1 cellular context compared by ENCODE assay signal in genomic region chr11:2778630-2779498, GRCh38.
TF ChIP-seq lines count a peak whose summit lies in the region.

No MANE protein-coding gene starts in this region.

TF ChIP-seq in K562, 482 proteins besides CTCF, POLR2A, EP300 and RAD21 (continued from another document and continues in another):
- TF ChIP-seq BRCA1 (IDR thresholded peaks at IDR 0.05) (no peak), BRCA1 (CRISPR knock-in tag; IDR thresholded peaks at IDR 0.05) (no peak), FOXA3 (CRISPR knock-in tag; conservative IDR thresholded peaks at IDR 0.05 in 1 of 2, IDR thresholded peaks at IDR 0.05 in 1 of 2) (no peak), MAFF (IDR thresholded peaks at IDR 0.05; ENCODE audit: low read length) (no peak), ZNF668 (CRISPR knock-in tag; IDR thresholded peaks at IDR 0.05) (no peak), SMC3 (conservative IDR thresholded peaks at IDR 0.05; ENCODE audit: insufficient read depth, low read depth, low read length) (no peak), JUNB (CRISPR knock-in tag; conservative IDR thresholded peaks at IDR 0.05) (no peak), E2F5 (CRISPR knock-in tag; IDR thresholded peaks at IDR 0.05) (no peak), E2F3 (CRISPR knock-in tag; IDR thresholded peaks at IDR 0.05) (no peak), PTRF (tag; IDR thresholded peaks at IDR 0.05) (no peak), ZNF778 (CRISPR knock-in tag; IDR thresholded peaks at IDR 0.05) (no peak), SRF (CRISPR knock-in tag; IDR thresholded peaks at IDR 0.05) (0 out of 4 replicates have a peak, but pooled peaks of 1 of the 2 experiments have one; percentile 21), NFATC3 (IDR thresholded peaks at IDR 0.05) (no peak), POLR3G (IDR thresholded peaks at IDR 0.05; ENCODE audit: extremely low read depth, insufficient read length, insufficient replicate concordance) (no peak), E2F6 (IDR thresholded peaks at IDR 0.05; ENCODE audit: borderline replicate concordance in 1 of 2, extremely low read depth in 1 of 2, insufficient read depth in 1 of 2, insufficient read length in 1 of 2, low read depth in 1 of 2, low read length in 1 of 2, poor library complexity in 1 of 2, severe bottlenecking in 1 of 2) (peak in 1 of 2 experiments; percentile 47), ARNT (IDR thresholded peaks at IDR 0.05) (no peak), NELFE (IDR thresholded peaks at IDR 0.05; ENCODE audit: insufficient read depth, insufficient read length) (no peak), TFE3 (CRISPR knock-in tag; IDR thresholded peaks at IDR 0.05) (no peak), PURB (CRISPR knock-in tag; IDR thresholded peaks at IDR 0.05; ENCODE audit: low read depth) (no peak), PHF8 (IDR thresholded peaks at IDR 0.05; ENCODE audit: borderline replicate concordance, low read length) (peak; percentile 33; the same call in 1 of the 2 replicates), SIRT6 (IDR thresholded peaks at IDR 0.05; ENCODE audit: low read depth, low read length) (no peak), ILK (tag; IDR thresholded peaks at IDR 0.05; ENCODE audit: borderline replicate concordance, low read depth) (no peak), LCOR (CRISPR knock-in tag; IDR thresholded peaks at IDR 0.05) (no peak), POLR2AphosphoS2 (IDR thresholded peaks at IDR 0.05; ENCODE audit: low read length) (no peak), FOXJ2 (tag; IDR thresholded peaks at IDR 0.05) (peak; percentile 81; the same call in 1 of the 2 replicates), TAL1 (IDR thresholded peaks at IDR 0.05) (peak; percentile 85), ZNF699 (CRISPR knock-in tag; IDR thresholded peaks at IDR 0.05; ENCODE audit: insufficient replicate concordance) (no peak), ZNF165 (CRISPR knock-in tag; IDR thresholded peaks at IDR 0.05; ENCODE audit: borderline replicate concordance) (peak; percentile 79; the same call in 1 of the 2 replicates), FOXO4 (CRISPR knock-in tag; IDR thresholded peaks at IDR 0.05) (no peak), SRSF9 (IDR thresholded peaks at IDR 0.05; ENCODE audit: borderline replicate concordance, low read depth, low read length) (no peak), KLF16 (IDR thresholded peaks at IDR 0.05) (peak; percentile 91), HEY1 (CRISPR knock-in tag; IDR thresholded peaks at IDR 0.05; ENCODE audit: borderline replicate concordance) (no peak), KAT7 (CRISPR knock-in tag; IDR thresholded peaks at IDR 0.05; ENCODE audit: borderline replicate concordance) (no peak), U2AF2 (optimal IDR thresholded peaks at IDR 0.05; ENCODE audit: low read depth, low read length) (no peak), ZNF444 (CRISPR knock-in tag; IDR thresholded peaks at IDR 0.05) (no peak), TEAD2 (tag; IDR thresholded peaks at IDR 0.05) (no peak), ZNF124 (CRISPR knock-in tag; IDR thresholded peaks at IDR 0.05) (no peak), ZBTB26 (CRISPR knock-in tag; IDR thresholded peaks at IDR 0.05) (no peak), ZFP91 (CRISPR knock-in tag; IDR thresholded peaks at IDR 0.05) (no peak), ETV1 (tag; conservative IDR thresholded peaks at IDR 0.05; ENCODE audit: low read depth) (no peak), MAZ (CRISPR knock-in tag; conservative IDR thresholded peaks at IDR 0.05 in 1 of 2, IDR thresholded peaks at IDR 0.05 in 1 of 2) (peak; percentile 97 to 98), SRSF7 (optimal IDR thresholded peaks at IDR 0.05; ENCODE audit: low read depth, low read length) (no peak), DMBX1 (CRISPR knock-in tag; IDR thresholded peaks at IDR 0.05; ENCODE audit: borderline replicate concordance) (no peak), ESRRB (CRISPR knock-in tag; IDR thresholded peaks at IDR 0.05; ENCODE audit: borderline replicate concordance) (no peak), ZNF696 (CRISPR knock-in tag; conservative IDR thresholded peaks at IDR 0.05) (no peak), RUNX1 (IDR thresholded peaks at IDR 0.05; ENCODE audit: low read depth) (peak; percentile 75; the same call in 1 of the 2 replicates), SETDB1 (IDR thresholded peaks at IDR 0.05; ENCODE audit: low read length) (no peak), SREBF2 (CRISPR knock-in tag; IDR thresholded peaks at IDR 0.05) (0 out of 2 replicates have a peak, but pooled peaks have one; percentile 2), RBM17 (IDR thresholded peaks at IDR 0.05; ENCODE audit: borderline replicate concordance, low read depth, low read length) (no peak)
- TF ChIP-seq, protein P1, sequence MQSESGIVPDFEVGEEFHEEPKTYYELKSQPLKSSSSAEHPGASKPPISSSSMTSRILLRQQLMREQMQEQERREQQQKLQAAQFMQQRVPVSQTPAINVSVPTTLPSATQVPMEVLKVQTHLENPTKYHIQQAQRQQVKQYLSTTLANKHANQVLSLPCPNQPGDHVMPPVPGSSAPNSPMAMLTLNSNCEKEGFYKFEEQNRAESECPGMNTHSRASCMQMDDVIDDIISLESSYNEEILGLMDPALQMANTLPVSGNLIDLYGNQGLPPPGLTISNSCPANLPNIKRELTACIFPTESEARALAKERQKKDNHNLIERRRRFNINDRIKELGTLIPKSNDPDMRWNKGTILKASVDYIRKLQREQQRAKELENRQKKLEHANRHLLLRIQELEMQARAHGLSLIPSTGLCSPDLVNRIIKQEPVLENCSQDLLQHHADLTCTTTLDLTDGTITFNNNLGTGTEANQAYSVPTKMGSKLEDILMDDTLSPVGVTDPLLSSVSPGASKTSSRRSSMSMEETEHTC (IDR thresholded peaks at IDR 0.05), result peak; percentile 10; the same call in 1 of the 2 replicates
- TF ChIP-seq, protein P2, sequence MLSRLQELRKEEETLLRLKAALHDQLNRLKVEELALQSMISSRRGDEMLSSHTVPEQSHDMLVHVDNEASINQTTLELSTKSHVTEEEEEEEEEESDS (CRISPR knock-in tag; IDR thresholded peaks at IDR 0.05), result no peak
- TF ChIP-seq, protein P3, sequence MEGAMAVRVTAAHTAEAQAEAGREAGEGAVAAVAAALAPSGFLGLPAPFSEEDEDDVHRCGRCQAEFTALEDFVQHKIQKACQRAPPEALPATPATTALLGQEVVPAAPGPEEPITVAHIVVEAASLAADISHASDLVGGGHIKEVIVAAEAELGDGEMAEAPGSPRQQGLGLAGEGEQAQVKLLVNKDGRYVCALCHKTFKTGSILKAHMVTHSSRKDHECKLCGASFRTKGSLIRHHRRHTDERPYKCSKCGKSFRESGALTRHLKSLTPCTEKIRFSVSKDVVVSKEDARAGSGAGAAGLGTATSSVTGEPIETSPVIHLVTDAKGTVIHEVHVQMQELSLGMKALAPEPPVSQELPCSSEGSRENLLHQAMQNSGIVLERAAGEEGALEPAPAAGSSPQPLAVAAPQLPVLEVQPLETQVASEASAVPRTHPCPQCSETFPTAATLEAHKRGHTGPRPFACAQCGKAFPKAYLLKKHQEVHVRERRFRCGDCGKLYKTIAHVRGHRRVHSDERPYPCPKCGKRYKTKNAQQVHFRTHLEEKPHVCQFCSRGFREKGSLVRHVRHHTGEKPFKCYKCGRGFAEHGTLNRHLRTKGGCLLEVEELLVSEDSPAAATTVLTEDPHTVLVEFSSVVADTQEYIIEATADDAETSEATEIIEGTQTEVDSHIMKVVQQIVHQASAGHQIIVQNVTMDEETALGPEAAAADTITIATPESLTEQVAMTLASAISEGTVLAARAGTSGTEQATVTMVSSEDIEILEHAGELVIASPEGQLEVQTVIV (CRISPR knock-in tag; IDR thresholded peaks at IDR 0.05; ENCODE audit: borderline replicate concordance), result no peak
- TF ChIP-seq, protein P4, sequence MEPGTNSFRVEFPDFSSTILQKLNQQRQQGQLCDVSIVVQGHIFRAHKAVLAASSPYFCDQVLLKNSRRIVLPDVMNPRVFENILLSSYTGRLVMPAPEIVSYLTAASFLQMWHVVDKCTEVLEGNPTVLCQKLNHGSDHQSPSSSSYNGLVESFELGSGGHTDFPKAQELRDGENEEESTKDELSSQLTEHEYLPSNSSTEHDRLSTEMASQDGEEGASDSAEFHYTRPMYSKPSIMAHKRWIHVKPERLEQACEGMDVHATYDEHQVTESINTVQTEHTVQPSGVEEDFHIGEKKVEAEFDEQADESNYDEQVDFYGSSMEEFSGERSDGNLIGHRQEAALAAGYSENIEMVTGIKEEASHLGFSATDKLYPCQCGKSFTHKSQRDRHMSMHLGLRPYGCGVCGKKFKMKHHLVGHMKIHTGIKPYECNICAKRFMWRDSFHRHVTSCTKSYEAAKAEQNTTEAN (CRISPR knock-in tag; IDR thresholded peaks at IDR 0.05), result no peak
- TF ChIP-seq, protein P5, sequence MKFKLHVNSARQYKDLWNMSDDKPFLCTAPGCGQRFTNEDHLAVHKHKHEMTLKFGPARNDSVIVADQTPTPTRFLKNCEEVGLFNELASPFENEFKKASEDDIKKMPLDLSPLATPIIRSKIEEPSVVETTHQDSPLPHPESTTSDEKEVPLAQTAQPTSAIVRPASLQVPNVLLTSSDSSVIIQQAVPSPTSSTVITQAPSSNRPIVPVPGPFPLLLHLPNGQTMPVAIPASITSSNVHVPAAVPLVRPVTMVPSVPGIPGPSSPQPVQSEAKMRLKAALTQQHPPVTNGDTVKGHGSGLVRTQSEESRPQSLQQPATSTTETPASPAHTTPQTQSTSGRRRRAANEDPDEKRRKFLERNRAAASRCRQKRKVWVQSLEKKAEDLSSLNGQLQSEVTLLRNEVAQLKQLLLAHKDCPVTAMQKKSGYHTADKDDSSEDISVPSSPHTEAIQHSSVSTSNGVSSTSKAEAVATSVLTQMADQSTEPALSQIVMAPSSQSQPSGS (CRISPR knock-in tag; IDR thresholded peaks at IDR 0.05), result no peak
